ENCODE assay signal across 18 cellular contexts in the genomic region with DNA sequence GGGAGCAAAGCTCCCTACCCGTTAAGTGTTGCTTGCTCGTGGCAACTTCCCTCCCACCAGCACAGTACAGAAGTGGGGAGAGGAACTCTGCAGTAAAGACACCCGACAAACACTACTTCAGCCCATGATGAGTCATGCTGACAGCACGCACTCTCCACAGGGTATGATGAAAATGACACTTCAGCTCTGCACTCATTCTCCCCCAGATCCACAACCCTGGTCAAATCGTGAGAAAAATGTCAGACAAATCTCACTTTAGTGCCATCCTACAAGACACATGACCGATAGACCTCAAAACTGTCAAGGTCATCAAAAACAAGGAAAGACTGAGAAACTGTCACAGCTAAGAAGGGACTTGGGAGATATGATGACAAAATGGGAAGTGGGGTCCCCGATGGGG.
DNase-seq lines count a peak whose midpoint lies in the region; ATAC-seq, FAIRE-seq and TF ChIP-seq lines count a peak whose summit lies in the region.
"Had no signal": no experiment of that assay in that cellular context is flagged by ENCODE, and none has a peak within 500 bp of the region (broad histone marks: within the 10 kb centered on the region; RNA-seq: fewer than 3 reads in every experiment).

No MANE protein-coding gene starts in this region.

- no peak overlapping the region for H3K4me2 ChIP-seq in endothelial cell of umbilical vein (ENCODE audit: insufficient read depth, low read length)

- H3K36me3 ChIP-seq in endothelial cell of umbilical vein (ENCODE audit: control insufficient read depth in 2 of 2, extremely low read depth in 1 of 2, insufficient read depth in 2 of 2, low read length in 2 of 2) (no peaks in the 10 kb centered on the region), gastroesophageal sphincter (no peaks in the 10 kb centered on the region)

- no TSS peak for BruUV-seq in endothelial cell of umbilical vein (replicated peaks; lab: Mats Ljungman, UMichigan)

- H4K20me1 ChIP-seq in endothelial cell of umbilical vein (replicated peaks; ENCODE audit: control insufficient read depth, extremely low read depth, insufficient read depth, low read length): no peaks in the 10 kb centered on the region

- H3K27ac ChIP-seq in endothelial cell of umbilical vein (ENCODE audit: insufficient read depth, low read depth, low read length) (no peak overlapping the region), gastroesophageal sphincter (no peak overlapping the region)

- H3K4me1 ChIP-seq in endothelial cell of umbilical vein (ENCODE audit: control insufficient read depth, extremely low read depth, insufficient read depth, low read length) (no peaks in the 10 kb centered on the region), gastroesophageal sphincter (no peaks in the 10 kb centered on the region)

- intact Hi-C loops in endothelial cell of umbilical vein (cut with micrococcal nuclease): no loop called here

- POLR2A ChIA-PET in endothelial cell of umbilical vein (lab: Charles Lee): no interaction called here

- TF ChIP-seq CTCF in endothelial cell of umbilical vein (IDR thresholded peaks at IDR 0.05; ENCODE audit: extremely low read depth in 1 of 2, insufficient read depth in 1 of 2, low read depth in 1 of 2, low read length in 2 of 2): no peak
- no peak for TF ChIP-seq CTCF in gastroesophageal sphincter (IDR thresholded peaks at IDR 0.05)

- in situ Hi-C loops in ACHN (cut with HindIII; ENCODE audit: low pct_ligation_motif_present, low pct_unique_long_range_greater_than_20kb, low sequenced_read_pairs): no loop called here

- H3K9me3 ChIP-seq in endothelial cell of umbilical vein (replicated peaks; ENCODE audit: control insufficient read depth, insufficient read depth, low read length) (peaks cover 5% of the 10 kb centered on the region), gastroesophageal sphincter (peaks cover 0 to 22% (median 0%) of the 10 kb centered on the region in 3 donors)

- no peak overlapping the region for H2AFZ ChIP-seq in endothelial cell of umbilical vein (ENCODE audit: low read depth, low read length)

- no peak overlapping the region for H3K4me3 ChIP-seq in endothelial cell of umbilical vein (replicated peaks in 1 of 3; ENCODE audit: insufficient read depth in 1 of 3, low read depth in 1 of 3, low read length in 3 of 3)
- H3K4me3 ChIP-seq in gastroesophageal sphincter: no peak overlapping the region
- H3K4me3 ChIP-seq: GM12878, mucosa of descending colon had no signal

- H3K9ac ChIP-seq in endothelial cell of umbilical vein (replicated peaks; ENCODE audit: extremely low read depth, insufficient read depth, low read length): no peak overlapping the region

- no peaks in the 10 kb centered on the region for H3K79me2 ChIP-seq in endothelial cell of umbilical vein (ENCODE audit: control insufficient read depth, insufficient read depth, low read length)

- dilution Hi-C loops in endothelial cell of umbilical vein (cut with MboI; ENCODE audit: extremely low pct_ligation_motif_present, low sequenced_read_pairs): no loop called here

- H3K9me1 ChIP-seq in endothelial cell of umbilical vein (replicated peaks; ENCODE audit: control insufficient read depth, extremely low read depth, insufficient read depth, low read length): no peaks in the 10 kb centered on the region

- TF ChIP-seq POLR2A in endothelial cell of umbilical vein (IDR thresholded peaks at IDR 0.05; ENCODE audit: low read depth, low read length) (no peak), gastroesophageal sphincter (IDR thresholded peaks at IDR 0.05) (no peak)

- no peak for FAIRE-seq in endothelial cell of umbilical vein (lab: Jason Lieb, UNC)
- FAIRE-seq: GM12878 had no signal

- WGBS in gastroesophageal sphincter (ENCODE audit: low coverage in 1 of 2), 2 donors: 83% methylated on average over 6 of the region's 7 CpGs; no CpG with 5 or more reads in 1 of the 2 donors

- CTCF ChIA-PET in endothelial cell of umbilical vein (lab: Charles Lee): no interaction called here

- TF ChIP-seq EP300 in gastroesophageal sphincter (IDR thresholded peaks at IDR 0.05): no peak

- no peak for ATAC-seq in gastroesophageal sphincter
- no peak for ATAC-seq in HG03342 (IDR thresholded peaks at IDR 0.05; ENCODE audit: unreplicated experiment)
- ATAC-seq: CD8-positive, alpha-beta T cell; GM12878; left colon; mucosa of descending colon; right cardiac atrium had no signal

- no peaks in the 10 kb centered on the region for H3K27me3 ChIP-seq in endothelial cell of umbilical vein (ENCODE audit: control insufficient read depth in 2 of 2, insufficient read depth in 2 of 2, low read length in 2 of 2)
- no peaks in the 10 kb centered on the region for H3K27me3 ChIP-seq in gastroesophageal sphincter

- peak; percentile 27 for DNase-seq in ACHN
- DNase-seq in HS-5 (ENCODE audit: low read depth): peak; percentile 16
- peak; percentile 49 for DNase-seq in RKO (ENCODE audit: low spot score)
- DNase-seq in endothelial cell of umbilical vein (ENCODE audit: low read depth, low spot score): no peak
- no peak for DNase-seq in NCI-H1930 (lab: John Stamatoyannopoulos, UW)
- DNase-seq in NCI-H146 treated with DMSO at 0.1 percent for 48 hours (lab: John Stamatoyannopoulos, UW; ENCODE audit: unreplicated experiment): no peak
- DNase-seq: activated CD4-positive, alpha-beta T cell treated with anti-CD3 and anti-CD28 coated beads, Interleukin-2, amount 10 ng/mL, durations not matched to agents 24 days and 14 days; activated T-cell treated with anti-CD3 and anti-CD28 coated beads for 4 hours; CD8-positive, alpha-beta T cell; effector memory CD4-positive, alpha-beta T cell; left colon; mucosa of descending colon; NCI-H2107; occipital lobe; right cardiac atrium had no signal

TF ChIP-seq in endothelial cell of umbilical vein, 7 proteins besides CTCF, POLR2A, EP300 and RAD21:
- TF ChIP-seq JUN (IDR thresholded peaks at IDR 0.05; ENCODE audit: borderline replicate concordance, insufficient read depth, insufficient read length, low read depth) (peak; percentile 18), GATA2 (IDR thresholded peaks at IDR 0.05; ENCODE audit: insufficient read depth, insufficient read length, low read depth, low read length) (no peak)

Comparison
In these comparisons a context has a peak if more than half of its experiments do, and no peak if none do; other contexts are left out.
1. DNase-seq: peak in ACHN (single experiment), HS-5 (single experiment) and RKO (single experiment); none in endothelial cell of umbilical vein (single experiment), NCI-H1930 (0 of 2) and NCI-H146 treated with DMSO at 0.1 percent for 48 hours (single experiment).